Comparison of ENCODE assay signal across 16 cellular contexts in the genomic region with DNA sequence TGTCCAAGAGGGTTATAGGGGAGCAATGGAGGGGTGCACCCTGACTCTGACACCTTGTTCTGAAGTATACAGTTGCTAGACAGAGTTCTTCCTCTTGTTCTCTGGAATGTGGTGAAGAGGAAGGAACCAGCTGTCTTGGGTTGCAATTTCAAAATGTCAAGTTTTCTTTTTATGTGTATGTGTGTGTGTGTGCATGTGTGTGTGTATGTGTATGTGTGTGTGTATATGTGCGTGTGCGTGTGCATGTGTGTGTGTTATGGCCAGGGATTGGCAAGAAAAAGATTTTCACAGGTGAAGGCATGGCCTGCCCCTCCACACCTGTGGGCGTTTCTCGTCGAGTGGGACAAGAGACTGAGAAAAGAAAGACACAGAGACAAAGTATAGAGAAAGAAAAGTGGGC.
A peak's percentile ranks its signal among the peaks of the same experiment; 100 is the strongest.
DNase-seq lines count a peak whose midpoint lies in the region; ATAC-seq and TF ChIP-seq lines count a peak whose summit lies in the region.
"Had no signal": no experiment of that assay in that cellular context is flagged by ENCODE, and none has a peak within 500 bp of the region (broad histone marks: within the 10 kb centered on the region; RNA-seq: fewer than 3 reads in every experiment).

No MANE protein-coding gene starts in this region.

- peak overlapping the region; percentile 72 for H3K4me2 ChIP-seq in OCI-LY3 (ENCODE audit: low read length)
- H3K4me2 ChIP-seq: BLaER1 had no signal

- intact Hi-C loops in esophagus muscularis mucosa (cut with DNase I) (no loop called here), ascending aorta (cut with DNase I) (loop anchor here (5.0 kb wide), 1 partner anchor 80 kb away; a partner anchor contains a TSS)

- H3K27me3 ChIP-seq in OCI-LY3 (ENCODE audit: low read depth, low read length) (no peaks in the 10 kb centered on the region), esophagus muscularis mucosa (no peaks in the 10 kb centered on the region), ascending aorta (no peaks in the 10 kb centered on the region)
- H3K27me3 ChIP-seq: BLaER1 had no signal

- H3K9me3 ChIP-seq in OCI-LY3 (ENCODE audit: insufficient read depth, low read length) (no peaks in the 10 kb centered on the region), esophagus muscularis mucosa (no peaks in the 10 kb centered on the region), ascending aorta (no peaks in the 10 kb centered on the region)
- H3K9me3 ChIP-seq: BLaER1, HAP-1 had no signal

- 90% methylated on average over 5 of the region's 5 CpGs for WGBS in esophagus muscularis mucosa

- H2AFZ ChIP-seq in OCI-LY3 (ENCODE audit: low read depth, low read length), result no peak overlapping the region

- peaks cover 38% of the 10 kb centered on the region for H3K79me2 ChIP-seq in OCI-LY3 (ENCODE audit: low read length)

- H3K4me3 ChIP-seq in OCI-LY3 (ENCODE audit: low read length) (peak overlapping the region; percentile 16; the same call in 1 of the 2 replicates), esophagus muscularis mucosa (no peak overlapping the region), ascending aorta (no peak overlapping the region)
- H3K4me3 ChIP-seq: BLaER1, HAP-1 had no signal

- no peaks in the 10 kb centered on the region for H4K20me1 ChIP-seq in OCI-LY3 (ENCODE audit: insufficient read depth, low read length)
- H4K20me1 ChIP-seq: BLaER1 had no signal

- no peak for ATAC-seq in GM21723 (IDR thresholded peaks at IDR 0.05; ENCODE audit: unreplicated experiment)
- no peak for ATAC-seq in GM21576 (IDR thresholded peaks at IDR 0.05; ENCODE audit: unreplicated experiment)
- ATAC-seq: HepG2 had no signal

- TF ChIP-seq POLR2A in esophagus muscularis mucosa (IDR thresholded peaks at IDR 0.05; ENCODE audit: low read depth), result no peak

- TF ChIP-seq EP300 in esophagus muscularis mucosa (IDR thresholded peaks at IDR 0.05), result no peak

- peaks cover 61% of the 10 kb centered on the region for H3K4me1 ChIP-seq in OCI-LY3 (ENCODE audit: low read length)
- no peaks in the 10 kb centered on the region for H3K4me1 ChIP-seq in esophagus muscularis mucosa
- peaks cover 0 to 3% of the 10 kb centered on the region in 2 donors for H3K4me1 ChIP-seq in ascending aorta
- H3K4me1 ChIP-seq: BLaER1, HAP-1 had no signal

- peak overlapping the region; percentile 65 for H3K9ac ChIP-seq in OCI-LY3 (ENCODE audit: low read length)
- H3K9ac ChIP-seq: BLaER1 had no signal

- peak overlapping the region; percentile 99 for H3K27ac ChIP-seq in OCI-LY3 (ENCODE audit: low read length)
- H3K27ac ChIP-seq in esophagus muscularis mucosa (replicated peaks in 1 of 4), result no peak overlapping the region
- no peak overlapping the region for H3K27ac ChIP-seq in ascending aorta
- H3K27ac ChIP-seq: 22Rv1, BLaER1 had no signal

- peak; percentile 14 for DNase-seq in SKM-1 treated with dmso at 0.1 percent for 144 hours (lab: John Stamatoyannopoulos, UW; ENCODE audit: unreplicated experiment)
- no peak for DNase-seq in SKM-1 (lab: John Stamatoyannopoulos, UW; ENCODE audit: unreplicated experiment)
- peak; percentile 5 for DNase-seq in esophagus muscularis mucosa (ENCODE audit: extremely low spot score)
- no peak for DNase-seq in ascending aorta (ENCODE audit: low spot score in 2 of 2)
- no peak for DNase-seq in middle frontal gyrus (ENCODE audit: extremely low spot score, low spot score)
- DNase-seq: AML-193; CD4-positive, CD25-positive, alpha-beta regulatory T cell; DMS53; GOT3 had no signal

- TF ChIP-seq CTCF in OCI-LY3 (IDR thresholded peaks at IDR 0.05; ENCODE audit: low read depth, low read length), result no peak
- TF ChIP-seq CTCF in esophagus muscularis mucosa (IDR thresholded peaks at IDR 0.05), result no peak
- TF ChIP-seq CTCF in ascending aorta (IDR thresholded peaks at IDR 0.05), result no peak

- no peaks in the 10 kb centered on the region for H3K36me3 ChIP-seq in OCI-LY3 (replicated peaks; ENCODE audit: low read depth, low read length)
- no peaks in the 10 kb centered on the region for H3K36me3 ChIP-seq in esophagus muscularis mucosa
- no peaks in the 10 kb centered on the region for H3K36me3 ChIP-seq in ascending aorta
- H3K36me3 ChIP-seq: BLaER1, HAP-1 had no signal

Comparison
In these comparisons a context has a peak if more than half of its experiments do, and no peak if none do; other contexts are left out.
1. DNase-seq: peak in SKM-1 treated with dmso at 0.1 percent for 144 hours (single experiment) and esophagus muscularis mucosa (single experiment); none in SKM-1 (single experiment), ascending aorta (0 of 2) and middle frontal gyrus (single experiment).